ENCODE assay signal across 14 cellular contexts in genomic region chr16:47026947-47027346, GRCh38. TPM values are rescaled to one million over a fixed set of nuclear protein-coding genes. Genes with fewer than 3 reads are reported as not detected.
DNase-seq lines count a peak whose midpoint lies in the region; TF ChIP-seq lines count a peak whose summit lies in the region.
"Had no signal": no experiment of that assay in that cellular context is flagged by ENCODE, and none has a peak within 500 bp of the region (broad histone marks: within the 10 kb centered on the region; RNA-seq: fewer than 3 reads in every experiment).

No MANE protein-coding gene starts in this region.

- H3K9me2 ChIP-seq in MM.1S (replicated peaks; ENCODE audit: insufficient read depth, low read length): no peaks in the 10 kb centered on the region

- H3K4me2 ChIP-seq in mammary epithelial cell (ENCODE audit: insufficient read depth, low read depth, low read length): no peak overlapping the region
- H3K4me2 ChIP-seq in MM.1S (ENCODE audit: low read depth, low read length): peak overlapping the region; percentile 8; the same call in 1 of the 2 replicates

- intact Hi-C loops in mammary epithelial cell (cut with micrococcal nuclease): no loop called here
- intact Hi-C loops in breast epithelium (cut with DNase I; ENCODE audit: low total_unique reads): no loop called here

- peaks cover 6% of the 10 kb centered on the region; the same call in 1 of the 2 replicates for H3F3A ChIP-seq in MM.1S (ENCODE audit: insufficient read depth, low read length)

- dilution Hi-C loops in mammary epithelial cell (cut with HindIII; ENCODE audit: low sequenced_read_pairs): loop anchor here (10.0 kb wide), 1 partner anchor 1148 kb away; no protein-coding TSS in a partner anchor

- in situ Hi-C loops in mammary epithelial cell (cut with MboI; ENCODE audit: low sequenced_read_pairs in 2 of 2): no loop called here

- H3K9me3 ChIP-seq in mammary epithelial cell (replicated peaks; ENCODE audit: insufficient read depth, low read length) (no peaks in the 10 kb centered on the region), breast epithelium (no peaks in the 10 kb centered on the region), MM.1S (replicated peaks; ENCODE audit: insufficient read depth, low read length) (no peaks in the 10 kb centered on the region)
- H3K9me3 ChIP-seq: BLaER1 treated with 17β-estradiol and CSF1 and Interleukin-3, amounts not matched to agents 10 nM and 100 nM had no signal

- TF ChIP-seq CTCF in mammary epithelial cell (conservative IDR thresholded peaks at IDR 0.05 in 1 of 2, IDR thresholded peaks at IDR 0.05 in 1 of 2; ENCODE audit: extremely low read depth in 1 of 2, insufficient read depth in 1 of 2, low read depth in 1 of 2, low read length in 2 of 2) (no peak), breast epithelium (IDR thresholded peaks at IDR 0.05) (no peak), MM.1S (IDR thresholded peaks at IDR 0.05; ENCODE audit: low read length) (no peak), epithelial cell of esophagus (IDR thresholded peaks at IDR 0.05; ENCODE audit: insufficient read depth, low read depth, low read length, missing control alignments) (no peak)

- H3K27me3 ChIP-seq in mammary epithelial cell (ENCODE audit: insufficient read depth, low read length): no peaks in the 10 kb centered on the region
- H3K27me3 ChIP-seq in breast epithelium: no peaks in the 10 kb centered on the region
- no peaks in the 10 kb centered on the region for H3K27me3 ChIP-seq in MM.1S (replicated peaks; ENCODE audit: insufficient read depth, low read length)
- H3K27me3 ChIP-seq: BLaER1 treated with 17β-estradiol and CSF1 and Interleukin-3, amounts not matched to agents 10 nM and 100 nM had no signal

- CTCF ChIA-PET in mammary epithelial cell (lab: Charles Lee; ENCODE audit: low non-redundant PET): no interaction called here

- H2AFZ ChIP-seq in mammary epithelial cell (ENCODE audit: low read depth, low read length) (no peak overlapping the region), MM.1S (ENCODE audit: low read length) (no peak overlapping the region)

- H3K27ac ChIP-seq in mammary epithelial cell (ENCODE audit: insufficient read depth, low read depth, low read length) (no peak overlapping the region), breast epithelium (no peak overlapping the region), MM.1S (ENCODE audit: low read length) (no peak overlapping the region)
- H3K27ac ChIP-seq: BLaER1 treated with 17β-estradiol and CSF1 and Interleukin-3, amounts not matched to agents 10 nM and 100 nM had no signal

- no peak for TF ChIP-seq POLR2A in breast epithelium (IDR thresholded peaks at IDR 0.05)

- H3K4me1 ChIP-seq in mammary epithelial cell (ENCODE audit: insufficient read depth, low read length) (no peaks in the 10 kb centered on the region), breast epithelium (no peaks in the 10 kb centered on the region), MM.1S (ENCODE audit: low read length) (0 out of 2 replicates have a peak, but pooled peaks cover 3% of the 10 kb centered on the region)

- WGBS in mammary epithelial cell (ENCODE audit: low coverage, missing lambda C conversion rate): 74% methylated on average over 3 of the region's 3 CpGs

- H4K20me1 ChIP-seq in mammary epithelial cell (ENCODE audit: insufficient read depth, low read length) (no peaks in the 10 kb centered on the region), MM.1S (ENCODE audit: insufficient read depth, low read length) (no peaks in the 10 kb centered on the region)
- H4K20me1 ChIP-seq: BLaER1 treated with 17β-estradiol and CSF1 and Interleukin-3, amounts not matched to agents 10 nM and 100 nM had no signal

- H3K79me2 ChIP-seq in mammary epithelial cell (ENCODE audit: insufficient read depth, low read length) (no peaks in the 10 kb centered on the region), MM.1S (ENCODE audit: low read length) (no peaks in the 10 kb centered on the region)

- H3K36me3 ChIP-seq in mammary epithelial cell (ENCODE audit: insufficient read depth, low read length) (no peaks in the 10 kb centered on the region), breast epithelium (no peaks in the 10 kb centered on the region), MM.1S (replicated peaks; ENCODE audit: insufficient read depth, low read length) (no peaks in the 10 kb centered on the region)
- H3K36me3 ChIP-seq: BLaER1 treated with 17β-estradiol and CSF1 and Interleukin-3, amounts not matched to agents 10 nM and 100 nM had no signal

- H3K4me3 ChIP-seq in mammary epithelial cell (replicated peaks in 1 of 3; ENCODE audit: insufficient read depth in 1 of 3, low read depth in 2 of 3, low read length in 3 of 3) (no peak overlapping the region), breast epithelium (no peak overlapping the region), MM.1S (ENCODE audit: low read length) (no peak overlapping the region), epithelial cell of esophagus (ENCODE audit: low read length) (no peak overlapping the region)
- H3K4me3 ChIP-seq: BLaER1 treated with 17β-estradiol and CSF1 and Interleukin-3, amounts not matched to agents 10 nM and 100 nM had no signal

- H3K9ac ChIP-seq in mammary epithelial cell (ENCODE audit: insufficient read depth, low read length) (no peak overlapping the region), MM.1S (ENCODE audit: low read length) (no peak overlapping the region)
- H3K9ac ChIP-seq: BLaER1 treated with 17β-estradiol and CSF1 and Interleukin-3, amounts not matched to agents 10 nM and 100 nM had no signal

- no TSS peak for BruUV-seq in mammary epithelial cell (replicated peaks; lab: Mats Ljungman, UMichigan)

- DNase-seq in mammary epithelial cell (peak; percentile 34), breast epithelium (ENCODE audit: low spot score in 2 of 2) (no peak), MM.1S (no peak), epithelial cell of esophagus (ENCODE audit: low read depth) (peak; percentile 36), inferior parietal cortex (ENCODE audit: extremely low spot score) (no peak), NK-92 (lab: John Stamatoyannopoulos, UW; ENCODE audit: unreplicated experiment) (no peak), NCI-H1436 (lab: John Stamatoyannopoulos, UW) (no peak)
- DNase-seq: 8988T; ACHN; Calu3; CD4-positive, CD25-positive, alpha-beta regulatory T cell; DMS 273 treated with DMSO at 0.1 percent for 48 hours; HCEC 1CT had no signal

RNA-seq across cellular contexts. Expression of gene DNAJA2, which starts 53.5 kb away (rescaled TPM):
- total RNA-seq in mammary epithelial cell (10 to 100 TPM; 64.1 to 72.0 TPM), breast epithelium (10 to 100 TPM; 44.6 to 65.3 (median 51.2) TPM)
- 19.3 TPM for polyA plus RNA-seq in mammary epithelial cell
- 54.2 TPM for polyA minus RNA-seq in mammary epithelial cell

Comparison
In these comparisons a context has a peak if more than half of its experiments do, and no peak if none do; other contexts are left out.
1. DNase-seq: peak in mammary epithelial cell (single experiment) and epithelial cell of esophagus (single experiment); none in breast epithelium (0 of 2), MM.1S (single experiment), inferior parietal cortex (single experiment), NK-92 (single experiment) and NCI-H1436 (single experiment).